23 cellular contexts compared by ENCODE assay signal in the genomic region with DNA sequence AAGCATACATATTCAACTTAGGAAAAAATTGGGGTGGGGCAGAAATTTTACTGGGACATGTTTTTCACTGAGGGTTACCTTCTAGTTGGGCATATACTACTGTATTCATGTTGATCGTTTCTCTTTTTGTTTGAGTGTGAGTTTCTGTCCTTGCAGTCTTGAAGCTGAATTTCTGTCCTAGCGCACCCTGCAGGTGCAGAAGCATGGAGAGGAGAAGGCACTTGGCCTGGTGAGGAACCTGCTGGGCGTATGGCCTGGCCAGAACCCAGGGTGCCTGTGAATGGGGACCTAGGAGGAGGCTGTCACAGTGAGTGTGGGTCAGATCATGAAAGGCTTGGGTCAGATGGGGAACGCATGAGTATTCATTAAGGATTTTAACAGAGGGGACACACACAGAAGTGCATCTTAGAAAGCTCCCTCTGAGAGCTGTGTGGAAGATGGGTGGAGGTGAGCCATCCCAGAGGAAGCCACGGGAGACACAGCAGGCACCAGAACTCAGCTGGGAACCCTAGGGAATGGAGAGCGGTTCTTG. TPM values are rescaled to one million over a fixed set of nuclear protein-coding genes. Genes with fewer than 3 reads are reported as not detected.
A peak's percentile ranks its signal among the peaks of the same experiment; 100 is the strongest.
DNase-seq lines count a peak whose midpoint lies in the region; FAIRE-seq and TF ChIP-seq lines count a peak whose summit lies in the region.
"Had no signal": no experiment of that assay in that cellular context is flagged by ENCODE, and none has a peak within 500 bp of the region (broad histone marks: within the 10 kb centered on the region; RNA-seq: fewer than 3 reads in every experiment).

No MANE protein-coding gene starts in this region.

- no peaks in the 10 kb centered on the region for H3K79me2 ChIP-seq in DOHH2 (ENCODE audit: control insufficient read depth, low read length)

- TF ChIP-seq CTCF in DOHH2 (IDR thresholded peaks at IDR 0.05; ENCODE audit: low read depth, low read length, poor library complexity, severe bottlenecking) (peak; percentile 29), foreskin fibroblast (IDR thresholded peaks at IDR 0.05; ENCODE audit: low read depth, low read length) (peak; percentile 2)

- no peaks in the 10 kb centered on the region for H3K9me3 ChIP-seq in DOHH2 (ENCODE audit: control insufficient read depth, insufficient read depth, low read length)
- H3K9me3 ChIP-seq in small intestine (ENCODE audit: control insufficient read depth, low read depth): no peaks in the 10 kb centered on the region
- H3K9me3 ChIP-seq: left ventricle myocardium inferior, prostate gland, SJSA1 had no signal

- peak; percentile 28 for DNase-seq in NAMALWA (ENCODE audit: low spot score)
- no peak for DNase-seq in foreskin fibroblast
- DNase-seq in small intestine: peak; percentile 56
- no peak for DNase-seq in NCI-H446 treated with DMSO at 0.1 percent for 48 hours (lab: John Stamatoyannopoulos, UW)
- no peak for DNase-seq in stimulated activated CD4-positive, alpha-beta T cell treated with anti-CD3 and anti-CD28 coated beads, Interleukin-4, amount 100 ng/mL, for 24 hours
- DNase-seq in NCI-H1436 treated with DMSO at 0.1 percent for 48 hours (lab: John Stamatoyannopoulos, UW): no peak
- DNase-seq: activated CD4-positive, alpha-beta T cell treated with anti-CD3 and anti-CD28 coated beads for 48 hours; foreskin melanocyte; H9; left ventricle myocardium inferior; midbrain; MV-4-11; NCI-H2029; NCI-H345; stimulated activated CD4-positive, alpha-beta T cell treated with anti-CD3 and anti-CD28 coated beads, Interleukin-1b, Interleukin-23, amount 100 ng/mL, for 48 hours; stimulated activated naive B cell treated with anti-CD40 and anti-IgM and Interleukin-4, amounts not matched to agents 10 μg/mL and 1 μg/mL and 100 μg/mL, for 72 hours had no signal

- H3K27ac ChIP-seq in DOHH2 (ENCODE audit: low read depth, low read length): no peak overlapping the region
- no peak overlapping the region for H3K27ac ChIP-seq in small intestine (ENCODE audit: low read depth in 1 of 2, low read length in 1 of 2)
- H3K27ac ChIP-seq: epithelial cell of prostate, left ventricle myocardium inferior, prostate gland, SJSA1 had no signal

- no peaks in the 10 kb centered on the region for H3K9me2 ChIP-seq in DOHH2 (replicated peaks; ENCODE audit: control insufficient read depth, low read length)

- H3K4me3 ChIP-seq in DOHH2 (ENCODE audit: low read length) (no peak overlapping the region), foreskin fibroblast (ENCODE audit: low read depth in 1 of 2, low read length in 2 of 2) (no peak overlapping the region), small intestine (ENCODE audit: low read depth in 1 of 2, low read length in 2 of 2) (no peak overlapping the region)
- H3K4me3 ChIP-seq: left ventricle myocardium inferior, prostate gland, SJSA1 had no signal

- H3K4me1 ChIP-seq in DOHH2 (ENCODE audit: control insufficient read depth, low read length): peaks cover 15% of the 10 kb centered on the region
- no peaks in the 10 kb centered on the region for H3K4me1 ChIP-seq in small intestine (ENCODE audit: control insufficient read depth in 2 of 2, insufficient read depth in 1 of 2, low read depth in 1 of 2, low read length in 1 of 2)
- H3K4me1 ChIP-seq: SJSA1 had no signal

- 54 to 73% (median 58%) methylated on average over 6 of the region's 6 CpGs for WGBS in small intestine, 3 donors

- no peak for FAIRE-seq in small intestine (lab: Jason Lieb, UNC)
- FAIRE-seq: astrocyte, HTR-8/SVneo, RCC 7860 had no signal

- H3K36me3 ChIP-seq in DOHH2 (ENCODE audit: control insufficient read depth, low read length) (no peaks in the 10 kb centered on the region), small intestine (ENCODE audit: control insufficient read depth in 2 of 2, insufficient read depth in 2 of 2, low read length in 2 of 2) (no peaks in the 10 kb centered on the region)
- H3K36me3 ChIP-seq: left ventricle myocardium inferior, prostate gland, SJSA1 had no signal

- H3F3A ChIP-seq in DOHH2 (ENCODE audit: control insufficient read depth, insufficient read depth): no peaks in the 10 kb centered on the region

- H3K27me3 ChIP-seq in DOHH2 (ENCODE audit: control insufficient read depth, low read length) (no peaks in the 10 kb centered on the region), small intestine (ENCODE audit: control insufficient read depth in 2 of 2, insufficient read depth in 2 of 2, low read length in 2 of 2) (no peaks in the 10 kb centered on the region)
- H3K27me3 ChIP-seq: SJSA1 had no signal

- H4K20me1 ChIP-seq in DOHH2 (ENCODE audit: control insufficient read depth, insufficient read depth, low read depth, low read length): no peaks in the 10 kb centered on the region

- no peak overlapping the region for H3K4me2 ChIP-seq in DOHH2 (ENCODE audit: low read length)

RNA-seq across cellular contexts. Expression of a gene that starts 36.8 kb away (rescaled TPM):
- polyA plus RNA-seq in small intestine: 10 to 100 TPM in 2 of 3 donors, 1 to 10 TPM in 1; 4.9 to 12.3 (median 10.5) TPM

Comparison
In these comparisons a context has a peak if more than half of its experiments do, and no peak if none do; other contexts are left out.
1. DNase-seq: peak in NAMALWA (single experiment) and small intestine (single experiment); none in foreskin fibroblast (0 of 2), NCI-H446 treated with DMSO at 0.1 percent for 48 hours (single experiment), stimulated activated CD4-positive, alpha-beta T cell treated with anti-CD3 and anti-CD28 coated beads, Interleukin-4, amount 100 ng/mL, for 24 hours (single experiment) and NCI-H1436 treated with DMSO at 0.1 percent for 48 hours (single experiment).